Comparison of ENCODE assay signal across 17 cellular contexts in genomic region chr3:18567293-18567692, GRCh38.
A peak's percentile ranks its signal among the peaks of the same experiment; 100 is the strongest.
DNase-seq lines count a peak whose midpoint lies in the region; ATAC-seq and TF ChIP-seq lines count a peak whose summit lies in the region.
"Had no signal": no experiment of that assay in that cellular context is flagged by ENCODE, and none has a peak within 500 bp of the region (broad histone marks: within the 10 kb centered on the region; RNA-seq: fewer than 3 reads in every experiment).

No MANE protein-coding gene starts in this region.

- peaks cover 4% of the 10 kb centered on the region for H3K27me3 ChIP-seq in OCI-LY3 (ENCODE audit: low read depth, low read length)
- H3K27me3 ChIP-seq: BLaER1 had no signal

- no peaks in the 10 kb centered on the region for H3K9me3 ChIP-seq in OCI-LY3 (ENCODE audit: insufficient read depth, low read length)
- H3K9me3 ChIP-seq: BLaER1, Caco-2 had no signal

- no peaks in the 10 kb centered on the region for H3K4me1 ChIP-seq in OCI-LY3 (ENCODE audit: low read length)
- H3K4me1 ChIP-seq: BLaER1, Caco-2 had no signal

- H3K79me2 ChIP-seq in OCI-LY3 (ENCODE audit: low read length) = no peaks in the 10 kb centered on the region

- ATAC-seq in activated T-cell treated with anti-CD3 and anti-CD28 coated beads, Interleukin-2, amount 50 U/mL, for 72 hours (replicated peaks in 1 of 2) = peak; percentile 63 to 70
- ATAC-seq in activated T-cell treated with anti-CD3 and anti-CD28 coated beads, Interleukin-2, amount 50 U/mL, for 4 hours = no peak
- ATAC-seq in activated T-helper 17 cell treated with anti-CD3 and anti-CD28 coated beads, Interleukin-2, amount 50 U/mL, for 72 hours (replicated peaks) = peak; percentile 44
- ATAC-seq: CD8-positive, alpha-beta T cell had no signal

- H3K9me3 Mint-ChIP-seq in activated T-cell treated with anti-CD3 and anti-CD28 coated beads, Interleukin-2, amount 50 U/mL, for 72 hours = peaks cover 2 to 6% of the 10 kb centered on the region in 2 donors
- no peaks in the 10 kb centered on the region for H3K9me3 Mint-ChIP-seq in activated T-cell treated with anti-CD3 and anti-CD28 coated beads, Interleukin-2, amount 50 U/mL, for 4 hours
- peaks cover 4% of the 10 kb centered on the region for H3K9me3 Mint-ChIP-seq in activated T-helper 17 cell treated with anti-CD3 and anti-CD28 coated beads, Interleukin-2, amount 50 U/mL, for 72 hours
- H3K9me3 Mint-ChIP-seq: CD8-positive, alpha-beta T cell had no signal

- peaks cover 49% of the 10 kb centered on the region for H3K4me1 Mint-ChIP-seq in activated T-cell treated with anti-CD3 and anti-CD28 coated beads, Interleukin-2, amount 50 U/mL, for 72 hours (ENCODE audit: low read depth)
- peaks cover 7% of the 10 kb centered on the region for H3K4me1 Mint-ChIP-seq in activated T-cell treated with anti-CD3 and anti-CD28 coated beads, Interleukin-2, amount 50 U/mL, for 4 hours (ENCODE audit: low read depth)
- H3K4me1 Mint-ChIP-seq in activated T-helper 17 cell treated with anti-CD3 and anti-CD28 coated beads, Interleukin-2, amount 50 U/mL, for 72 hours = peaks cover 10% of the 10 kb centered on the region
- H3K4me1 Mint-ChIP-seq: B cell had no signal

- H3K27ac Mint-ChIP-seq in activated T-cell treated with anti-CD3 and anti-CD28 coated beads, Interleukin-2, amount 50 U/mL, for 72 hours = peak overlapping the region; percentile 0
- H3K27ac Mint-ChIP-seq in activated T-helper 17 cell treated with anti-CD3 and anti-CD28 coated beads, Interleukin-2, amount 50 U/mL, for 72 hours = no peak overlapping the region
- H3K27ac Mint-ChIP-seq: B cell; CD4-positive, CD25-positive, alpha-beta regulatory T cell; CD8-positive, alpha-beta T cell had no signal

- H3K4me2 ChIP-seq in OCI-LY3 (ENCODE audit: low read length) = no peak overlapping the region
- H3K4me2 ChIP-seq: BLaER1 had no signal

- no peak overlapping the region for H3K4me3 ChIP-seq in OCI-LY3 (ENCODE audit: low read length)
- H3K4me3 ChIP-seq: BLaER1 had no signal

- no peak overlapping the region for H3K4me3 Mint-ChIP-seq in activated T-cell treated with anti-CD3 and anti-CD28 coated beads, Interleukin-2, amount 50 U/mL, for 72 hours
- no peak overlapping the region for H3K4me3 Mint-ChIP-seq in activated T-cell treated with anti-CD3 and anti-CD28 coated beads, Interleukin-2, amount 50 U/mL, for 4 hours
- H3K4me3 Mint-ChIP-seq in activated T-helper 17 cell treated with anti-CD3 and anti-CD28 coated beads, Interleukin-2, amount 50 U/mL, for 72 hours = no peak overlapping the region
- H3K4me3 Mint-ChIP-seq: B cell; CD4-positive, CD25-positive, alpha-beta regulatory T cell; CD8-positive, alpha-beta T cell had no signal

- 0 out of 2 replicates have a peak overlapping the region, but pooled peaks have one; percentile 6 for H2AFZ ChIP-seq in OCI-LY3 (ENCODE audit: low read depth, low read length)

- H3K36me3 Mint-ChIP-seq in activated T-cell treated with anti-CD3 and anti-CD28 coated beads, Interleukin-2, amount 50 U/mL, for 72 hours (ENCODE audit: insufficient read depth in 2 of 2) = peaks cover 5 to 15% of the 10 kb centered on the region in 2 donors
- H3K36me3 Mint-ChIP-seq in activated T-cell treated with anti-CD3 and anti-CD28 coated beads, Interleukin-2, amount 50 U/mL, for 4 hours (ENCODE audit: insufficient read depth) = no peaks in the 10 kb centered on the region
- H3K36me3 Mint-ChIP-seq in activated T-helper 17 cell treated with anti-CD3 and anti-CD28 coated beads, Interleukin-2, amount 50 U/mL, for 72 hours (ENCODE audit: low read depth) = no peaks in the 10 kb centered on the region
- H3K36me3 Mint-ChIP-seq: CD4-positive, CD25-positive, alpha-beta regulatory T cell; CD8-positive, alpha-beta T cell had no signal

- H4K20me1 ChIP-seq in OCI-LY3 (ENCODE audit: insufficient read depth, low read length) = no peaks in the 10 kb centered on the region
- H4K20me1 ChIP-seq: BLaER1 had no signal

- DNase-seq in activated T-cell treated with anti-CD3 and anti-CD28 coated beads, Interleukin-2, amount 50 U/mL, for 72 hours = no peak
- no peak for DNase-seq in activated T-cell treated with anti-CD3 and anti-CD28 coated beads, Interleukin-2, amount 50 U/mL, for 4 hours
- no peak for DNase-seq in activated gamma-delta T cell (lab: John Stamatoyannopoulos, UW)
- no peak for DNase-seq in NCI-H1436 (lab: John Stamatoyannopoulos, UW)
- DNase-seq: Caco-2; CD4-positive, CD25-positive, alpha-beta regulatory T cell; CD8-positive, alpha-beta T cell; DMS153; DND-41; GOT3; H7; HCEC 1CT had no signal

- no peaks in the 10 kb centered on the region for H3K36me3 ChIP-seq in OCI-LY3 (replicated peaks; ENCODE audit: low read depth, low read length)
- H3K36me3 ChIP-seq: BLaER1 had no signal

- H3K27ac ChIP-seq in OCI-LY3 (ENCODE audit: low read length) = no peak overlapping the region
- H3K27ac ChIP-seq: BLaER1, C4-2B had no signal

- H3K9ac ChIP-seq in OCI-LY3 (ENCODE audit: low read length) = no peak overlapping the region
- H3K9ac ChIP-seq: BLaER1 had no signal

- TF ChIP-seq CTCF in OCI-LY3 (IDR thresholded peaks at IDR 0.05; ENCODE audit: low read depth, low read length) = no peak

- no peaks in the 10 kb centered on the region for H3K27me3 Mint-ChIP-seq in activated T-cell treated with anti-CD3 and anti-CD28 coated beads, Interleukin-2, amount 50 U/mL, for 72 hours (ENCODE audit: low read depth)
- H3K27me3 Mint-ChIP-seq in activated T-cell treated with anti-CD3 and anti-CD28 coated beads, Interleukin-2, amount 50 U/mL, for 4 hours (ENCODE audit: low read depth) = no peaks in the 10 kb centered on the region
- no peaks in the 10 kb centered on the region for H3K27me3 Mint-ChIP-seq in activated T-helper 17 cell treated with anti-CD3 and anti-CD28 coated beads, Interleukin-2, amount 50 U/mL, for 72 hours
- H3K27me3 Mint-ChIP-seq: B cell; CD4-positive, CD25-positive, alpha-beta regulatory T cell had no signal

Comparison
In these comparisons a context has a peak if more than half of its experiments do, and no peak if none do; other contexts are left out.
1. ATAC-seq: peak in activated T-cell treated with anti-CD3 and anti-CD28 coated beads, Interleukin-2, amount 50 U/mL, for 72 hours (2 of 2) and activated T-helper 17 cell treated with anti-CD3 and anti-CD28 coated beads, Interleukin-2, amount 50 U/mL, for 72 hours (single experiment); none in activated T-cell treated with anti-CD3 and anti-CD28 coated beads, Interleukin-2, amount 50 U/mL, for 4 hours (0 of 2).